8 cellular contexts compared by ENCODE assay signal in the genomic region with DNA sequence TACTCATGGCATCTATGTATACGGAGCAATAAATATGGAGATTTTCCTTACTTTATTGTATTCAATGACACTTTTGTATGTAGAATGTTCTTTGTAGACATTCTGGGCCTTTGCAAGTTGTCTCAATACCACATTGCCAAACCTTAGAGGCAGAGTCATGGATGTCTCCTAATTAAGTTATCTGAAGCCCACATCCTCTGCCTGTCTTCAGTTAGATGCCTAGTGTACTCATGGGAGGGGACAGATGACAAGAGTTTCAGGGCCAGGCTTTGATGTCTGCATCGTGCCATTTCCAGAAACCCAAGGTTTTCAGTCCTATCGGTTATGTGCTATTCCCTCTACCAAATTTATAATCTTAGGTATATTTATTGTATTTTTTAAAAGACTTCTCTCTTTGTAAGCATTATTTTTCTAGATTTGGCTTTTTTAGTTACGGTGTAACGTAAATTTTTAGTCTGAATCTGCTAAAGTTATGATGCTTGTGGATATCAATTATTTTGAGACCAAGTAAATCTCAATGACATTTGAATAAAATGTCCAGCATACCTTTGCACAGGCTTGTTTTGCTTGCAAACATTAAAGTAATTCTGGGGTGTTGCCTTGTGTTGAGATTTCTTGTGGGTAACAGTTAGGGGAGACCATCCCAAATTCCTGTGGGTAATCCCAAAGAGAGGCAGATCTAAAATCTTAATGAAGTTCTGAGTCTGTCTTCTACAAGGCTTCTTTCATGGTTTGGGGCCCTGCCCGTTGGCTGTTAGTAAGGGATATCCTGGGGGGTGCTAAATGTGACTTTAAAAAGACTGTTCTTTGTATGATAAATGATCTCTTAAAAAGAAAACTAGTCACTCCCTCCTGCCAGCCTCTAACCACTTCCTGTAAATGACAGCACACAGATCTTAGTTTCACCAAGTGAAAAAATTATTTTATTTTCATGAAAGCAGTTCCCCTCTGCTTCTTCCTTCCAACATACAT. TPM values are rescaled to one million over a fixed set of nuclear protein-coding genes. Genes with fewer than 3 reads are reported as not detected.
A peak's percentile ranks its signal among the peaks of the same experiment; 100 is the strongest.
DNase-seq lines count a peak whose midpoint lies in the region; ATAC-seq and TF ChIP-seq lines count a peak whose summit lies in the region.

No MANE protein-coding gene starts in this region.

- intact Hi-C loops in adrenal gland (cut with DNase I): loop anchor here in 1 of 2 donors (10.0 kb wide), 1 partner anchor 58 kb away; no protein-coding TSS in a partner anchor

- peaks cover 97% of the 10 kb centered on the region for H3K79me2 ChIP-seq in GM23338 (replicated peaks; ENCODE audit: insufficient read depth)

- H4K20me1 ChIP-seq in BLaER1 treated with 17β-estradiol and CSF1 and Interleukin-3, amounts not matched to agents 10 nM and 100 nM: peaks cover 0 to 48% (median 0%) of the 10 kb centered on the region in 11 experiments; a peak in 8 of 22 replicates
- H4K20me1 ChIP-seq in GM23338 (replicated peaks; ENCODE audit: insufficient read depth): peaks cover 25% of the 10 kb centered on the region

- peaks cover 69 to 95% (median 87%) of the 10 kb centered on the region in 10 experiments for H3K4me1 ChIP-seq in BLaER1 treated with 17β-estradiol and CSF1 and Interleukin-3, amounts not matched to agents 10 nM and 100 nM
- peaks cover 25% of the 10 kb centered on the region for H3K4me1 ChIP-seq in GM23338 (ENCODE audit: insufficient read depth)
- H3K4me1 ChIP-seq in adrenal gland (replicated peaks in 1 of 2): peaks cover 51 to 78% of the 10 kb centered on the region in 2 donors
- peaks cover 67% of the 10 kb centered on the region for H3K4me1 ChIP-seq in muscle layer of colon (ENCODE audit: insufficient read depth, low read length)

- H3K9me3 ChIP-seq in BLaER1 treated with 17β-estradiol and CSF1 and Interleukin-3, amounts not matched to agents 10 nM and 100 nM (replicated peaks in 1 of 11): no peaks in the 10 kb centered on the region
- H3K9me3 ChIP-seq in adrenal gland (replicated peaks in 1 of 3) (no peaks in the 10 kb centered on the region), muscle layer of colon (ENCODE audit: low read length) (no peaks in the 10 kb centered on the region)

- no peak for DNase-seq in GM23338 (ENCODE audit: low spot score)
- DNase-seq in SK-N-DZ (ENCODE audit: low spot score): peak; percentile 32
- no peak for DNase-seq in adrenal gland
- DNase-seq in NCI-H1105 treated with DMSO at 0.1 percent for 48 hours (lab: John Stamatoyannopoulos, UW): no peak
- DNase-seq in NCI-H1694 treated with DMSO at 0.1 percent for 48 hours (lab: John Stamatoyannopoulos, UW): no peak
- DNase-seq in cortex of kidney (lab: John Stamatoyannopoulos, UW): no peak

- peaks cover 42% of the 10 kb centered on the region for H3K4me1 Mint-ChIP-seq in GM23338

- no peak overlapping the region for H2AFZ ChIP-seq in GM23338

- H3K27ac ChIP-seq in BLaER1 treated with 17β-estradiol and CSF1 and Interleukin-3, amounts not matched to agents 10 nM and 100 nM: peak overlapping the region; percentile 16 to 97 (median 94); a peak in 21 of 22 replicates
- H3K27ac ChIP-seq in GM23338 (ENCODE audit: low read depth) (no peak overlapping the region), adrenal gland (peak overlapping the region in 4 of 5 donors; percentile 45 to 94 (median 64)), muscle layer of colon (ENCODE audit: low read depth, low read length) (peak overlapping the region; percentile 76)

- peak overlapping the region in 9 of 10 experiments; percentile 10 to 59 (median 49); a peak in 16 of 20 replicates for H3K4me3 ChIP-seq in BLaER1 treated with 17β-estradiol and CSF1 and Interleukin-3, amounts not matched to agents 10 nM and 100 nM
- H3K4me3 ChIP-seq in GM23338 (no peak overlapping the region), adrenal gland (peak overlapping the region in 1 of 4 donors; percentile 14), muscle layer of colon (ENCODE audit: low read depth in 1 of 2, low read length in 2 of 2) (no peak overlapping the region)

- no peaks in the 10 kb centered on the region for H3K9me3 Mint-ChIP-seq in GM23338

- no peaks in the 10 kb centered on the region for H3K27me3 Mint-ChIP-seq in GM23338 (ENCODE audit: insufficient read depth, low read depth, poor library complexity)

- TF ChIP-seq CTCF in GM23338 (conservative IDR thresholded peaks at IDR 0.05; ENCODE audit: low read depth in 2 of 2) (no peak), adrenal gland (IDR thresholded peaks at IDR 0.05) (no peak)

- no peak for ATAC-seq in GM23338

- no peak for TF ChIP-seq POLR2A in adrenal gland (IDR thresholded peaks at IDR 0.05)

- no peaks in the 10 kb centered on the region for H3K27me3 ChIP-seq in BLaER1 treated with 17β-estradiol and CSF1 and Interleukin-3, amounts not matched to agents 10 nM and 100 nM
- H3K27me3 ChIP-seq in GM23338 (ENCODE audit: insufficient read depth): no peaks in the 10 kb centered on the region
- H3K27me3 ChIP-seq in adrenal gland: no peaks in the 10 kb centered on the region
- H3K27me3 ChIP-seq in muscle layer of colon (ENCODE audit: control insufficient read depth in 1 of 2, insufficient read depth in 2 of 2, low read length in 2 of 2): no peaks in the 10 kb centered on the region

- H3K27ac Mint-ChIP-seq in GM23338: no peak overlapping the region

- H3K36me3 ChIP-seq in BLaER1 treated with 17β-estradiol and CSF1 and Interleukin-3, amounts not matched to agents 10 nM and 100 nM: no peaks in the 10 kb centered on the region
- no peaks in the 10 kb centered on the region for H3K36me3 ChIP-seq in GM23338 (ENCODE audit: insufficient read depth)
- H3K36me3 ChIP-seq in adrenal gland (replicated peaks in 1 of 2): no peaks in the 10 kb centered on the region
- H3K36me3 ChIP-seq in muscle layer of colon (ENCODE audit: insufficient read depth, low read length): no peaks in the 10 kb centered on the region

- H3K4me3 Mint-ChIP-seq in GM23338: no peak overlapping the region

- WGBS in adrenal gland, 4 donors: 50 to 55% (median 52%) methylated on average over 6 of the region's 6 CpGs

- H3K9me2 ChIP-seq in GM23338 (ENCODE audit: insufficient read depth): no peaks in the 10 kb centered on the region

- H3F3A ChIP-seq in GM23338 (replicated peaks; ENCODE audit: low read depth): 0 out of 2 replicates have a peak, but pooled peaks cover 4% of the 10 kb centered on the region

- peak overlapping the region; percentile 79 to 97 (median 90) for H3K4me2 ChIP-seq in BLaER1 treated with 17β-estradiol and CSF1 and Interleukin-3, amounts not matched to agents 10 nM and 100 nM
- peak overlapping the region; percentile 42; the same call in 1 of the 2 replicates for H3K4me2 ChIP-seq in GM23338

- H3K36me3 Mint-ChIP-seq in GM23338 (ENCODE audit: low read depth): no peaks in the 10 kb centered on the region; the same call in 2 of the 3 replicates

- peak overlapping the region; percentile 68 to 86 (median 81) for H3K9ac ChIP-seq in BLaER1 treated with 17β-estradiol and CSF1 and Interleukin-3, amounts not matched to agents 10 nM and 100 nM
- no peak overlapping the region for H3K9ac ChIP-seq in muscle layer of colon (ENCODE audit: low read length)

TF ChIP-seq in GM23338, 12 proteins besides CTCF, POLR2A, EP300 and RAD21 (continues in another document):
- TF ChIP-seq NANOG (IDR thresholded peaks at IDR 0.05; ENCODE audit: borderline replicate concordance) (no peak), ZNF331 (CRISPR knock-in tag; IDR thresholded peaks at IDR 0.05; ENCODE audit: low read depth) (no peak), ZNF114 (CRISPR knock-in tag; IDR thresholded peaks at IDR 0.05) (no peak), EZH2phosphoT487 (IDR thresholded peaks at IDR 0.05; ENCODE audit: unreplicated experiment) (no peak), STAT1 (IDR thresholded peaks at IDR 0.05; ENCODE audit: unreplicated experiment) (no peak)
- TF ChIP-seq, protein P1, sequence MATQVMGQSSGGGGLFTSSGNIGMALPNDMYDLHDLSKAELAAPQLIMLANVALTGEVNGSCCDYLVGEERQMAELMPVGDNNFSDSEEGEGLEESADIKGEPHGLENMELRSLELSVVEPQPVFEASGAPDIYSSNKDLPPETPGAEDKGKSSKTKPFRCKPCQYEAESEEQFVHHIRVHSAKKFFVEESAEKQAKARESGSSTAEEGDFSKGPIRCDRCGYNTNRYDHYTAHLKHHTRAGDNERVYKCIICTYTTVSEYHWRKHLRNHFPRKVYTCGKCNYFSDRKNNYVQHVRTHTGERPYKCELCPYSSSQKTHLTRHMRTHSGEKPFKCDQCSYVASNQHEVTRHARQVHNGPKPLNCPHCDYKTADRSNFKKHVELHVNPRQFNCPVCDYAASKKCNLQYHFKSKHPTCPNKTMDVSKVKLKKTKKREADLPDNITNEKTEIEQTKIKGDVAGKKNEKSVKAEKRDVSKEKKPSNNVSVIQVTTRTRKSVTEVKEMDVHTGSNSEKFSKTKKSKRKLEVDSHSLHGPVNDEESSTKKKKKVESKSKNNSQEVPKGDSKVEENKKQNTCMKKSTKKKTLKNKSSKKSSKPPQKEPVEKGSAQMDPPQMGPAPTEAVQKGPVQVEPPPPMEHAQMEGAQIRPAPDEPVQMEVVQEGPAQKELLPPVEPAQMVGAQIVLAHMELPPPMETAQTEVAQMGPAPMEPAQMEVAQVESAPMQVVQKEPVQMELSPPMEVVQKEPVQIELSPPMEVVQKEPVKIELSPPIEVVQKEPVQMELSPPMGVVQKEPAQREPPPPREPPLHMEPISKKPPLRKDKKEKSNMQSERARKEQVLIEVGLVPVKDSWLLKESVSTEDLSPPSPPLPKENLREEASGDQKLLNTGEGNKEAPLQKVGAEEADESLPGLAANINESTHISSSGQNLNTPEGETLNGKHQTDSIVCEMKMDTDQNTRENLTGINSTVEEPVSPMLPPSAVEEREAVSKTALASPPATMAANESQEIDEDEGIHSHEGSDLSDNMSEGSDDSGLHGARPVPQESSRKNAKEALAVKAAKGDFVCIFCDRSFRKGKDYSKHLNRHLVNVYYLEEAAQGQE (IDR thresholded peaks at IDR 0.05; ENCODE audit: unreplicated experiment): no peak
- TF ChIP-seq, protein P2, sequence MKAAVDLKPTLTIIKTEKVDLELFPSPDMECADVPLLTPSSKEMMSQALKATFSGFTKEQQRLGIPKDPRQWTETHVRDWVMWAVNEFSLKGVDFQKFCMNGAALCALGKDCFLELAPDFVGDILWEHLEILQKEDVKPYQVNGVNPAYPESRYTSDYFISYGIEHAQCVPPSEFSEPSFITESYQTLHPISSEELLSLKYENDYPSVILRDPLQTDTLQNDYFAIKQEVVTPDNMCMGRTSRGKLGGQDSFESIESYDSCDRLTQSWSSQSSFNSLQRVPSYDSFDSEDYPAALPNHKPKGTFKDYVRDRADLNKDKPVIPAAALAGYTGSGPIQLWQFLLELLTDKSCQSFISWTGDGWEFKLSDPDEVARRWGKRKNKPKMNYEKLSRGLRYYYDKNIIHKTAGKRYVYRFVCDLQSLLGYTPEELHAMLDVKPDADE (IDR thresholded peaks at IDR 0.05): no peak

RNA-seq across cellular contexts. Expression of a gene that starts 8.0 kb away (rescaled TPM):
- 317 and 399 TPM in 2 replicates for total RNA-seq in GM23338 (2014; rRNA removed; shearing (Covaris generic))
- polyA plus RNA-seq in GM23338 (2016; fragmentation: Nextera tagmentation; extraction: Ambion mirVana) (87.3 and 104 TPM in 2 replicates), adrenal gland (100 to 1,000 TPM in 2 of 3 donors, 10 to 100 TPM in 1; 85.1 to 108 (median 108) TPM)
- 23.6 and 33.2 TPM in 2 replicates for polyA plus RNA-seq in SK-N-DZ (2014; cell fraction: cytosol; rRNA removed)
- 34.7 and 71.7 TPM in 2 replicates for polyA plus RNA-seq in SK-N-DZ (2014; cell fraction: nucleus; rRNA removed)
- 100 to 1,000 TPM; 189 to 334 (median 230) TPM for total RNA-seq in adrenal gland

Comparison
In these comparisons a context has a peak if more than half of its experiments do, and no peak if none do; other contexts are left out.
1. H3K4me3 ChIP-seq: peak in BLaER1 treated with 17β-estradiol and CSF1 and Interleukin-3, amounts not matched to agents 10 nM and 100 nM (9 of 10); none in GM23338 (single experiment) and muscle layer of colon (0 of 2).